In the genomic region with DNA sequence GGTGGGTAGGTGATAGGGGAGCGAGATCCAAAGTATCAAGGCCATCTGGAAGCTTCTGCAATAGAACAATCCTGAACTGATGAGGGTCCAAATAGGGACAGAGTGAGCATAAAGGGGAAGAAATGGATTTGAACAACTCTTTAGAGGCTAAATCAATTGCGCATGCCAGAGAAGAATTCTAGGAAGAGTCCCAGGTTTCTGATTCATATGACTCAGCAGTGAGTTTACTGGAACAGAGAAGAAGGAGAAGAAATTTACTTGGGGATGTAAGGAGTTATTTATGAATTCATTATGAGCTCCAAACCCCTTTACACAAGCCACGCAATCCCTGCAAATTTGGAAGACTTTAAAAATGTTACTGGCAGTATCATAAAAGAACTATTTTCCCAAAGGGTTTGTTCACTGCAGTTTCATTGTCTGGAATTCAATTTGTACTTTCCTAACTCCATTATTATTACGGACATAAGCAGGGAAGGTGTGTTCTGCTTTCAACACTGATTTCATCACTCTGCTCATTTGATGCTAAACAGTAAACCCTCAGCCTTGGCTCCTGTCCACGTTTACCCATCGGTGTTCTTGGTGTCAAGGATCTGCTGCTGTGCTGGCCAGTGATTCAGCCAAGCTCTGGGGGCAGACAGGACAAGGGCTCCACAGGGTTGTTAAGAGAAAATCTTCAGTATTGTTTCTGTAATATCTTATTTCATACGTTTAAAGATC, we compare ENCODE assay signal across 20 cellular contexts.
"Had no signal": no experiment of that assay in that cellular context is flagged by ENCODE, and none has a peak within 500 bp of the region (broad histone marks: within the 10 kb centered on the region; RNA-seq: fewer than 3 reads in every experiment).

No MANE protein-coding gene starts in this region.

- H3K27me3 ChIP-seq: esophagus muscularis mucosa, suprapubic skin had no signal

- H3K27ac ChIP-seq: esophagus muscularis mucosa, lower lobe of right lung, suprapubic skin, WERI-Rb-1 had no signal

- DNase-seq: activated CD4-positive, alpha-beta T cell treated with anti-CD3 and anti-CD28 coated beads for 1 hour; activated CD8-positive, alpha-beta memory T cell treated with anti-CD3 and anti-CD28 coated beads for 24 hours; activated CD8-positive, alpha-beta memory T cell treated with anti-CD3 and anti-CD28 coated beads, Interleukin-2, amount 50 U/mL, for 48 hours; activated effector memory CD4-positive, alpha-beta T cell treated with Interleukin-2 at 50 U/mL for 16 hours; activated naive CD4-positive, alpha-beta T cell treated with anti-CD3 and anti-CD28 coated beads, Interleukin-2, amount 10 ng/mL, durations not matched to agents 7 days and 5 days; activated naive CD8-positive, alpha-beta T cell treated with anti-CD3 and anti-CD28 coated beads, Interleukin-2, amount 50 U/mL, for 24 hours; activated T-cell treated with anti-CD3 and anti-CD28 coated beads, Interleukin-2, amount 50 U/mL, for 48 hours; effector CD4-positive, alpha-beta T cell; foreskin fibroblast; islet precursor cell; lower lobe of right lung; occipital lobe; right cardiac atrium; small intestine; stimulated activated CD4-positive, alpha-beta T cell treated with anti-CD3 and anti-CD28 coated beads, Interleukin-4, amount 100 ng/mL, for 1 hour; stimulated activated naive CD8-positive, alpha-beta T cell treated with anti-CD3 and anti-CD28 coated beads, Interleukin-15, amount 100 ng/mL, for 72 hours; T-helper 2 cell; WERI-Rb-1 had no signal

- H3K36me3 ChIP-seq: esophagus muscularis mucosa, lower lobe of right lung, suprapubic skin, WERI-Rb-1 had no signal

- H3K4me1 ChIP-seq: lower lobe of right lung, suprapubic skin had no signal

- H3K9me3 ChIP-seq: esophagus muscularis mucosa, lower lobe of right lung, suprapubic skin had no signal

- H3K4me3 ChIP-seq: esophagus muscularis mucosa, lower lobe of right lung, suprapubic skin had no signal
